22 cellular contexts compared by ENCODE assay signal in the genomic region with DNA sequence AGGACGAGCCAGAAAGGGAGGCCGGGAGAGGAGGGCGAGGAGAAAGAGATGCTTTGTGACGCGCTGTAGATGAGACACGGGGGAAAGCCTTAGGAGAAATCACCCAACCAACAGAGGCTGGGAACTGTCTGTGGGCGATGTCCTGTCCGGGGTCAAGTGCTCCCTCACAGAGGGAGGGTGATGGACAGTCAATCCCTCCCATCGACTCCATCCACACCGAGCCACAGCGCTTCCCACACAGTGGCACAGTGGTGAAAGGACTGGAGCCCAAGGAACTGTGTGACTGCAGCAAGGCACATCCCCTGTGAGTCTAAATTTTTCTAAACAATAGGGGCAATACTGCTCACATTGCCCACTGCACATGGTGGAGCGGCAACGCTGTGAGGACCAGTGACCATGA.
A peak's percentile ranks its signal among the peaks of the same experiment; 100 is the strongest.
DNase-seq lines count a peak whose midpoint lies in the region; ATAC-seq lines count a peak whose summit lies in the region.
"Had no signal": no experiment of that assay in that cellular context is flagged by ENCODE, and none has a peak within 500 bp of the region (broad histone marks: within the 10 kb centered on the region; RNA-seq: fewer than 3 reads in every experiment).

No MANE protein-coding gene starts in this region.

- DNase-seq in G401 (ENCODE audit: low spot score) (peak; percentile 50), ecto neural progenitor cell (ENCODE audit: low spot score) (peak; percentile 37), left colon (no peak), sciatic nerve (ENCODE audit: low spot score) (no peak), activated gamma-delta T cell treated with Interleukin-2 at 50 U/mL for 16 hours (no peak)
- DNase-seq in activated T-cell treated with anti-CD3 and anti-CD28 coated beads, Interleukin-2, amount 50 U/mL, for 1 hour, result no peak
- DNase-seq: 8988T; activated B cell treated with CpG ODN at 0.5 μM for 24 hours; activated CD4-positive, alpha-beta T cell treated with anti-CD3 and anti-CD28 coated beads, Interleukin-2, amount 50 U/mL, for 48 hours; activated gamma-delta T cell; AML-193; CD8-positive, alpha-beta memory T cell; foreskin melanocyte; GF-D8; HCEC 1CT; KG1; naive B cell; NCI-H2171; RPMI8226; testis had no signal

- in situ Hi-C loops in G401 (cut with HindIII; ENCODE audit: low sequenced_read_pairs), result no loop called here

- ATAC-seq in left colon, result peak; percentile 6
- ATAC-seq in sciatic nerve, result peak; percentile 44
- no peak for ATAC-seq in GM19328 (IDR thresholded peaks at IDR 0.05; ENCODE audit: unreplicated experiment)
- ATAC-seq in GM19397 (IDR thresholded peaks at IDR 0.05; ENCODE audit: unreplicated experiment), result no peak

- intact Hi-C loops in left colon (cut with DNase I, micrococcal nuclease), result no loop called here
- intact Hi-C loops in sciatic nerve (cut with DNase I), result no loop called here

Comparison
In these comparisons a context has a peak if more than half of its experiments do, and no peak if none do; other contexts are left out.
1. DNase-seq: peak in G401 (single experiment) and ecto neural progenitor cell (single experiment); none in left colon (0 of 2), sciatic nerve (single experiment), activated gamma-delta T cell treated with Interleukin-2 at 50 U/mL for 16 hours (single experiment) and activated T-cell treated with anti-CD3 and anti-CD28 coated beads, Interleukin-2, amount 50 U/mL, for 1 hour (single experiment).
2. ATAC-seq: peak in left colon (single experiment) and sciatic nerve (single experiment); none in GM19328 (single experiment) and GM19397 (single experiment).